Comparison of ENCODE assay signal across 9 cellular contexts in the genomic region with DNA sequence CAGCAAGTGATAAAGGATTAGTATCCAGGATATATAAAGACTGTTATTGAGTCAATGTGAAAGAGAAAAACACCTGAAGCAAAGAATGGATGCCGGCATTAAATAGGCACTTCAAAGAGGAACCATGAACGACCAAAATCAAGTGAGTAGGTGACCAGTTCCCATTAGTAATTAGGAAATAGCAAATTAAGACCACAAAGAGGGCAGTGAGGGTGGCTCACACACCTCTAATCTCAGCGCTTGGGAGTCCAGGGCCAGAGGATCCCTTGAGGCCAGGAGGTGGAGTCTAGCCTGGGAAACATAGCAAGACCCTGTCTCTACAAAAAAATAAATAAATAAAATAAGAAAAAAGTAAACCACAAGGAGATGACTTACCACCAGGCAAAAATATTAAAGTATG. TPM values are rescaled to one million over a fixed set of nuclear protein-coding genes. Genes with fewer than 3 reads are reported as not detected.
A peak's percentile ranks its signal among the peaks of the same experiment; 100 is the strongest.
DNase-seq lines count a peak whose midpoint lies in the region; ATAC-seq and TF ChIP-seq lines count a peak whose summit lies in the region.
"Had no signal": no experiment of that assay in that cellular context is flagged by ENCODE, and none has a peak within 500 bp of the region (broad histone marks: within the 10 kb centered on the region; RNA-seq: fewer than 3 reads in every experiment).

No MANE protein-coding gene starts in this region.

- peak overlapping the region; percentile 58 for H3K9ac ChIP-seq in OCI-LY3 (ENCODE audit: low read length)
- H3K9ac ChIP-seq in skeletal muscle satellite cell (ENCODE audit: low read depth, low read length), result peak overlapping the region; percentile 72

- DNase-seq in epithelial cell of proximal tubule (ENCODE audit: low read depth) (no peak), sciatic nerve (ENCODE audit: low spot score) (no peak), DMS53 (lab: John Stamatoyannopoulos, UW) (no peak)

- H3K27me3 ChIP-seq in OCI-LY3 (ENCODE audit: low read depth, low read length) (peaks cover 5% of the 10 kb centered on the region), skeletal muscle satellite cell (ENCODE audit: control insufficient read depth, insufficient read depth, low read length) (peaks cover 23% of the 10 kb centered on the region)

- peaks cover 5% of the 10 kb centered on the region; the same call in 1 of the 2 replicates for H3K4me1 ChIP-seq in OCI-LY3 (ENCODE audit: low read length)
- peaks cover 3% of the 10 kb centered on the region for H3K4me1 ChIP-seq in skeletal muscle satellite cell (ENCODE audit: control insufficient read depth, insufficient read depth, low read length)

- H3K9me3 ChIP-seq in OCI-LY3 (ENCODE audit: insufficient read depth, low read length) (no peaks in the 10 kb centered on the region), skeletal muscle satellite cell (replicated peaks; ENCODE audit: low read length) (no peaks in the 10 kb centered on the region)

- H3K36me3 ChIP-seq in OCI-LY3 (replicated peaks; ENCODE audit: low read depth, low read length), result no peaks in the 10 kb centered on the region
- no peaks in the 10 kb centered on the region for H3K36me3 ChIP-seq in skeletal muscle satellite cell (ENCODE audit: insufficient read depth, low read length)

- intact Hi-C loops in sciatic nerve (cut with DNase I), result no loop called here

- 0 out of 2 replicates have a peak overlapping the region, but pooled peaks have one; percentile 85 for H2AFZ ChIP-seq in OCI-LY3 (ENCODE audit: low read depth, low read length)

- TF ChIP-seq CTCF in OCI-LY3 (IDR thresholded peaks at IDR 0.05; ENCODE audit: low read depth, low read length) (no peak), epithelial cell of proximal tubule (conservative IDR thresholded peaks at IDR 0.05; ENCODE audit: low read depth, low read length) (no peak)

- H3K4me2 ChIP-seq in OCI-LY3 (ENCODE audit: low read length) (peak overlapping the region; percentile 88), skeletal muscle satellite cell (ENCODE audit: low read length) (peak overlapping the region; percentile 93)

- ATAC-seq in GM18517 (IDR thresholded peaks at IDR 0.05; ENCODE audit: unreplicated experiment) (peak; percentile 21), sciatic nerve (no peak), GM19324 (IDR thresholded peaks at IDR 0.05; ENCODE audit: low FRiP score, unreplicated experiment) (no peak), HG02678 (IDR thresholded peaks at IDR 0.05; ENCODE audit: unreplicated experiment) (no peak)

- no peaks in the 10 kb centered on the region for H4K20me1 ChIP-seq in OCI-LY3 (ENCODE audit: insufficient read depth, low read length)

- no peak overlapping the region for H3K27ac ChIP-seq in OCI-LY3 (ENCODE audit: low read length)

- H3K4me3 ChIP-seq in OCI-LY3 (ENCODE audit: low read length), result peak overlapping the region; percentile 88
- H3K4me3 ChIP-seq in epithelial cell of proximal tubule (ENCODE audit: low read depth, low read length), result peak overlapping the region; percentile 55
- peak overlapping the region; percentile 73 for H3K4me3 ChIP-seq in skeletal muscle satellite cell (ENCODE audit: low read length)

- no peaks in the 10 kb centered on the region for H3K79me2 ChIP-seq in OCI-LY3 (ENCODE audit: low read length)

RNA-seq across cellular contexts. Expression of gene ANTXRL, which starts 1.5 kb away (rescaled TPM):
- total RNA-seq in epithelial cell of proximal tubule (not detected in 2 replicates), sciatic nerve (not detected)
- total RNA-seq in skeletal muscle satellite cell (2012; rRNA removed), result not detected in 2 replicates
- total RNA-seq: cerebellum had no signal
